Comparison of ENCODE assay signal across 15 cellular contexts in genomic region chr7:95205821-95206220, GRCh38.
DNase-seq lines count a peak whose midpoint lies in the region; ATAC-seq lines count a peak whose summit lies in the region.
"Had no signal": no experiment of that assay in that cellular context is flagged by ENCODE, and none has a peak within 500 bp of the region (broad histone marks: within the 10 kb centered on the region; RNA-seq: fewer than 3 reads in every experiment).

No MANE protein-coding gene starts in this region.

- no peak overlapping the region; the same call in 1 of the 2 replicates for H3K27ac ChIP-seq in SK-N-MC
- H3K27ac ChIP-seq: SJSA1 had no signal

- no peak overlapping the region for H3K9ac ChIP-seq in SK-N-MC (ENCODE audit: insufficient read length)

- no peaks in the 10 kb centered on the region for H3K36me3 ChIP-seq in SK-N-MC (ENCODE audit: insufficient read depth, low read length)
- H3K36me3 ChIP-seq: SJSA1 had no signal

- peak overlapping the region; percentile 9; the same call in 1 of the 2 replicates for H3K4me3 ChIP-seq in SK-N-MC
- H3K4me3 ChIP-seq in skeletal muscle cell (ENCODE audit: low read depth, low read length) = no peak overlapping the region
- H3K4me3 ChIP-seq: GM23338, SJSA1 had no signal

- peak; percentile 33 for DNase-seq in GM04503 (ENCODE audit: low read depth)
- no peak for DNase-seq in SK-N-MC (ENCODE audit: low read depth, low spot score)
- DNase-seq in fibroblast of peridontal ligament (ENCODE audit: extremely low read depth) = peak; percentile 88
- DNase-seq in skeletal muscle cell (ENCODE audit: low read depth) = peak; percentile 75
- DNase-seq in NCI-H1930 (lab: John Stamatoyannopoulos, UW) = no peak
- no peak for DNase-seq in NCI-H187 treated with DMSO at 0.1 percent for 48 hours (lab: John Stamatoyannopoulos, UW)
- DNase-seq: activated T-cell treated with anti-CD3 and anti-CD28 coated beads, Interleukin-2, amount 50 U/mL, for 24 hours; amygdala; NCI-H1417; NCI-H526 treated with DMSO at 0.1 percent for 48 hours had no signal

- no peaks in the 10 kb centered on the region for H3K9me3 ChIP-seq in SK-N-MC (ENCODE audit: low read depth, low read length)
- H3K9me3 ChIP-seq: SJSA1 had no signal

- no peak for ATAC-seq in GM18511 (IDR thresholded peaks at IDR 0.05; ENCODE audit: unreplicated experiment)
- ATAC-seq in HG02571 (IDR thresholded peaks at IDR 0.05; ENCODE audit: unreplicated experiment) = no peak
- ATAC-seq: GM23338, sciatic nerve had no signal

Comparison
In these comparisons a context has a peak if more than half of its experiments do, and no peak if none do; other contexts are left out.
1. DNase-seq: peak in GM04503 (single experiment), fibroblast of peridontal ligament (single experiment) and skeletal muscle cell (single experiment); none in SK-N-MC (single experiment), NCI-H1930 (0 of 2) and NCI-H187 treated with DMSO at 0.1 percent for 48 hours (single experiment).